Comparison of ENCODE assay signal across 17 cellular contexts in the genomic region with DNA sequence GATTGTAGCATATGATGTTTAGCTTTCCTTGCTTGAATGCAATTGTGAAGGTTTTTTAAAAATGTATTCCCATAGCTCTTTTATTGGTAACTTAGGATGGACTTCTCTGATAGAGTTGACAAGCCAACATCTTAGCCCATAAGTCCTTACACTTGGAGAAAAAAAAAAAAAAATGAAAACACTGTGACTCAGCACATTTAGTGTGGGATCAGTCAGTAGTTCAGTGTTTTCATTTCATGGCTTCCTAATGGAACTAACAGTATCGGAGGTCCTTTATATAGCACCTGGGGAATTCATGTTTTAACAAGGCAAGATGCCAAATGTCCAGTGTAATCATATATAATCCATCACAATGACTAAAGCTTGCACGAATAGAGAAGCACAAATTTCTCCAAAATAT.
A peak's percentile ranks its signal among the peaks of the same experiment; 100 is the strongest.
DNase-seq lines count a peak whose midpoint lies in the region; FAIRE-seq and TF ChIP-seq lines count a peak whose summit lies in the region.
"Had no signal": no experiment of that assay in that cellular context is flagged by ENCODE, and none has a peak within 500 bp of the region (broad histone marks: within the 10 kb centered on the region; RNA-seq: fewer than 3 reads in every experiment).

No MANE protein-coding gene starts in this region.

- DNase-seq in H54 (ENCODE audit: insufficient read length, low spot score) = no peak
- peak; percentile 48 for DNase-seq in amniotic epithelial cell (ENCODE audit: low read depth)
- DNase-seq in fibroblast of peridontal ligament (ENCODE audit: extremely low read depth) = peak; percentile 44
- DNase-seq in skeletal muscle cell (ENCODE audit: low read depth) = peak; percentile 64
- no peak for DNase-seq in NCI-H128 (lab: John Stamatoyannopoulos, UW; ENCODE audit: unreplicated experiment)
- DNase-seq in retina = no peak
- DNase-seq in NCI-H2029 treated with DMSO at 0.1 percent for 48 hours (lab: John Stamatoyannopoulos, UW) = no peak
- DNase-seq: activated CD4-positive, alpha-beta T cell treated with anti-CD3 and anti-CD28 coated beads for 36 hours; activated T-cell treated with anti-CD3 and anti-CD28 coated beads, Interleukin-2, amount 50 U/mL, for 72 hours; mammary epithelial cell; naive B cell; NCI-H1105 treated with DMSO at 0.1 percent for 48 hours; stimulated activated naive CD8-positive, alpha-beta T cell treated with anti-CD3 and anti-CD28 coated beads, Interleukin-15, Interleukin-2, amounts not matched to agents 100 U/mL and 50 U/mL, for 24 hours had no signal

- no peak overlapping the region for H3K4me3 ChIP-seq in skeletal muscle cell (ENCODE audit: low read depth, low read length)
- H3K4me3 ChIP-seq: gastroesophageal sphincter, tibial nerve had no signal

- FAIRE-seq in H54 (lab: Jason Lieb, UNC) = peak; percentile 23
- FAIRE-seq: endothelial cell of umbilical vein, TTC549 had no signal

- TF ChIP-seq POLR2A in H54 (IDR thresholded peaks at IDR 0.05; ENCODE audit: low read depth, low read length) = no peak

Comparison
In these comparisons a context has a peak if more than half of its experiments do, and no peak if none do; other contexts are left out.
1. DNase-seq: peak in amniotic epithelial cell (single experiment), fibroblast of peridontal ligament (single experiment) and skeletal muscle cell (single experiment); none in H54 (single experiment), NCI-H128 (single experiment), retina (single experiment) and NCI-H2029 treated with DMSO at 0.1 percent for 48 hours (single experiment).